In genomic region chr16:27253526-27253930, GRCh38 we compare ENCODE assay signal across 9 cellular contexts. TPM values are rescaled to one million over a fixed set of nuclear protein-coding genes. Genes with fewer than 3 reads are reported as not detected.
A peak's percentile ranks its signal among the peaks of the same experiment; 100 is the strongest.
DNase-seq lines count a peak whose midpoint lies in the region; ATAC-seq and TF ChIP-seq lines count a peak whose summit lies in the region.
"Had no signal": no experiment of that assay in that cellular context is flagged by ENCODE, and none has a peak within 500 bp of the region (broad histone marks: within the 10 kb centered on the region; RNA-seq: fewer than 3 reads in every experiment).

No MANE protein-coding gene starts in this region.

- H3K4me1 ChIP-seq in prostate gland (replicated peaks) = peaks cover 6% of the 10 kb centered on the region
- no peaks in the 10 kb centered on the region for H3K4me1 ChIP-seq in colonic mucosa

- H3K4me3 ChIP-seq in epithelial cell of esophagus (ENCODE audit: low read length) = no peak overlapping the region
- H3K4me3 ChIP-seq in prostate gland = no peak overlapping the region
- no peak overlapping the region for H3K4me3 ChIP-seq in colonic mucosa

- DNase-seq in COLO829 (ENCODE audit: low spot score) (peak; percentile 93), RKO (ENCODE audit: low spot score) (peak; percentile 36), epithelial cell of esophagus (ENCODE audit: low read depth) (peak; percentile 81), prostate gland (ENCODE audit: low spot score) (no peak), NCI-H69 (lab: John Stamatoyannopoulos, UW) (no peak), DMS153 (lab: John Stamatoyannopoulos, UW) (no peak), colonic mucosa (no peak)

- intact Hi-C loops in prostate gland (cut with DNase I) (no loop called here), colonic mucosa (cut with DNase I) (no loop called here)

- H3K27me3 ChIP-seq in prostate gland (replicated peaks; ENCODE audit: insufficient read depth) = no peaks in the 10 kb centered on the region
- no peaks in the 10 kb centered on the region for H3K27me3 ChIP-seq in colonic mucosa

- peak overlapping the region; percentile 4 to 16 for H3K27ac ChIP-seq in prostate gland
- H3K27ac ChIP-seq in colonic mucosa = no peak overlapping the region

- H3K9me3 ChIP-seq in prostate gland (no peaks in the 10 kb centered on the region), colonic mucosa (no peaks in the 10 kb centered on the region)

- H3K9ac ChIP-seq in colonic mucosa (ENCODE audit: low read depth in 2 of 2, low read length in 2 of 2) = no peak overlapping the region
- H3K9ac ChIP-seq: KMS-11 had no signal

- H3K36me3 ChIP-seq in prostate gland (peaks cover 0 to 5% of the 10 kb centered on the region in 2 donors), colonic mucosa (no peaks in the 10 kb centered on the region)

- no peak for TF ChIP-seq POLR2A in prostate gland (IDR thresholded peaks at IDR 0.05)

- TF ChIP-seq CTCF in epithelial cell of esophagus (IDR thresholded peaks at IDR 0.05; ENCODE audit: insufficient read depth, low read depth, low read length, missing control alignments) (no peak), prostate gland (IDR thresholded peaks at IDR 0.05) (no peak), colonic mucosa (IDR thresholded peaks at IDR 0.05) (no peak)

- ATAC-seq in HG03342 (IDR thresholded peaks at IDR 0.05; ENCODE audit: unreplicated experiment) = no peak

- 69% methylated on average over 6 of the region's 6 CpGs for WGBS in prostate gland

RNA-seq across cellular contexts. Expression of gene NSMCE1, which starts 15.0 kb away (rescaled TPM):
- total RNA-seq in prostate gland (10 to 100 TPM; 55.4 to 71.7 TPM), colonic mucosa (10 to 100 TPM; 37.6 to 58.2 TPM)

RNA-seq across cellular contexts. Expression of gene KDM8, which starts 50.2 kb away (rescaled TPM):
- total RNA-seq in prostate gland (10 to 100 TPM in 1 of 2 donors, 1 to 10 TPM in 1; 5.6 to 15.3 TPM), colonic mucosa (1 to 10 TPM; 5.2 to 7.1 TPM)

Comparison
In these comparisons a context has a peak if more than half of its experiments do, and no peak if none do; other contexts are left out.
1. DNase-seq: peak in COLO829 (single experiment), RKO (single experiment) and epithelial cell of esophagus (single experiment); none in prostate gland (single experiment), NCI-H69 (single experiment), DMS153 (single experiment) and colonic mucosa (single experiment).